8 cellular contexts compared by ENCODE assay signal in the genomic region with DNA sequence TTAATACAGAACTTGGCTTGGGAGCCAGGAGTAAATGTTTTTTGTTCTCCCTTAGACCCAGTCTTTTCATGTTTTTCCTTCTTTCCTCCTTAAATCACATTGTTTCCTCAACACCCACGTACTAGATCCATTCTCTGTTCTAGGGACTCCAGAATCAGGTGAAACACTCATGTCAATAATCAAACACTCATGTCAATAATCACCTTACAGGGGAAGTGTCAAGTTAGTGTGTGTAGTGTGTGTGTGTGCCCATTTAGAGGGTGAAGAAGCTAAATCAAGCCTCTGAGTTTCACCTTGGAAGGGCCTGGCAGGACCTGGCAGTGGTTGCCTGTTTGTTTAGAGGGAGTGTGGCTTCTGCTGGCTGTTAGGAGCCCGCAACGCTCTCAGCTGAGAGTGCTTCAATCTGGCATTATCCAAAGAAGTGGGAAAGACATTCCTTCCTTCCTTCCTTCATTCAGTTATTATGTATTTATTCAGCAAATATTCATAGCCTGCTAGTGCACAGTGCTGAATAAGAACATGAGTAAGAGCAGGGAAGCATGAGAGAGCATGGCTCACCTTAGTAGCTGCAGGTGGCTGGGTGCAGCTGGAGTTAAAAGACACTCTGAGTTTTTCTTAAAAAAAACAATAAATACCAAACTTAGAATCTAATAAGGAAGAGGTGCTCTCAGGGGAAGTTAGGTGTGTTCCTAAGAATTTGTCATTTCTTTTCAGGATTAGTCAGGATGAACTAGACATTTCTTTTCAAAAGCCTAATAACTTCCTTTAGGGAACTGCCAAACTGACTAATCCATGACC. TPM values are rescaled to one million over a fixed set of nuclear protein-coding genes. Genes with fewer than 3 reads are reported as not detected.
DNase-seq lines count a peak whose midpoint lies in the region; ATAC-seq and TF ChIP-seq lines count a peak whose summit lies in the region.

No MANE protein-coding gene starts in this region.

- peak overlapping the region; percentile 99 for H3K4me3 Mint-ChIP-seq in WTC11

- peak overlapping the region; percentile 99 for H3K27ac Mint-ChIP-seq in WTC11

- WGBS in spleen, 5 donors, result 73 to 88% (median 79%) methylated on average over 3 of the region's 3 CpGs

- CTCF ChIA-PET in WTC11 (lab: Charles Lee), result interaction anchor here (1.0 to 1.2 kb wide), 3 partner anchors 27 to 96 kb away, joined by 3 to 7 read pairs (median 6); a partner anchor contains a TSS

- H3K36me3 ChIP-seq in right atrium auricular region, result peaks cover 29% of the 10 kb centered on the region
- H3K36me3 ChIP-seq in spleen, result peaks cover 0 to 16% (median 0%) of the 10 kb centered on the region in 6 donors

- TF ChIP-seq CTCF in AG09309 (IDR thresholded peaks at IDR 0.05; ENCODE audit: control insufficient read depth, insufficient read depth, low read depth, low read length, missing control alignments) (no peak), HFF-Myc (IDR thresholded peaks at IDR 0.05; ENCODE audit: low read depth, low read length, missing control alignments) (no peak), WTC11 (IDR thresholded peaks at IDR 0.05) (no peak), right atrium auricular region (IDR thresholded peaks at IDR 0.05) (no peak), spleen (IDR thresholded peaks at IDR 0.05 in 8 of 11, conservative IDR thresholded peaks at IDR 0.05 in 3 of 11) (no peak)

- no peaks in the 10 kb centered on the region; the same call in 1 of the 2 replicates for H3K27me3 Mint-ChIP-seq in WTC11 (ENCODE audit: low read depth)

- H3K9me3 Mint-ChIP-seq in WTC11, result peaks cover 7% of the 10 kb centered on the region; the same call in 1 of the 2 replicates

- H3K4me1 ChIP-seq in right atrium auricular region, result peaks cover 0 to 27% of the 10 kb centered on the region in 2 donors
- peaks cover 24 to 46% (median 39%) of the 10 kb centered on the region in 6 donors for H3K4me1 ChIP-seq in spleen

- H3K4me3 ChIP-seq in AG09309 (ENCODE audit: control insufficient read depth, low read depth, low read length), result peak overlapping the region; percentile 80; the same call in 1 of the 2 replicates
- peak overlapping the region; percentile 68 for H3K4me3 ChIP-seq in HFF-Myc (replicated peaks; ENCODE audit: low read depth, low read length)
- H3K4me3 ChIP-seq in right atrium auricular region, result peak overlapping the region in 1 of 2 donors; percentile 69
- peak overlapping the region in 2 of 8 donors; percentile 81 to 97 for H3K4me3 ChIP-seq in spleen

- ATAC-seq in WTC11, result no peak
- no peak for ATAC-seq in HG03175 (IDR thresholded peaks at IDR 0.05; ENCODE audit: unreplicated experiment)

- DNase-seq in AG09309 (ENCODE audit: low read depth), result no peak
- no peak for DNase-seq in HFF-Myc (ENCODE audit: extremely low read depth, low read depth)
- DNase-seq in WTC11 (ENCODE audit: low spot score), result no peak
- DNase-seq in right atrium auricular region (ENCODE audit: low spot score), result no peak
- no peak for DNase-seq in spleen
- DNase-seq in epidermal melanocyte (ENCODE audit: insufficient read length, low spot score), result no peak
- no peak for DNase-seq in AG20443 (ENCODE audit: low spot score)

- intact Hi-C loops in spleen (cut with DNase I; ENCODE audit: low total_unique reads), result loop anchor here (10.0 kb wide), 1 partner anchor 71 kb away; a partner anchor contains a TSS

- no peak for TF ChIP-seq POLR2A in spleen (IDR thresholded peaks at IDR 0.05)

- H3K27ac ChIP-seq in right atrium auricular region (peak overlapping the region; percentile 92 to 95), spleen (peak overlapping the region; percentile 67 to 99 (median 96))

- H3K27me3 ChIP-seq in right atrium auricular region (no peaks in the 10 kb centered on the region), spleen (replicated peaks in 1 of 7) (no peaks in the 10 kb centered on the region)

- POLR2A ChIA-PET in WTC11 (lab: Charles Lee), result interaction anchor here (1.5 to 3.8 kb wide), 4 partner anchors 8 to 148 kb away, joined by 3 to 34 read pairs (median 10); a partner anchor contains a TSS

- H3K9me3 ChIP-seq in right atrium auricular region (no peaks in the 10 kb centered on the region), spleen (no peaks in the 10 kb centered on the region)

- peaks cover 3% of the 10 kb centered on the region; the same call in 1 of the 2 replicates for H3K36me3 Mint-ChIP-seq in WTC11

- H3K4me1 Mint-ChIP-seq in WTC11, result peaks cover 28% of the 10 kb centered on the region

TF ChIP-seq in WTC11, 78 proteins besides CTCF, POLR2A, EP300 and RAD21:
- TF ChIP-seq, protein P1, sequence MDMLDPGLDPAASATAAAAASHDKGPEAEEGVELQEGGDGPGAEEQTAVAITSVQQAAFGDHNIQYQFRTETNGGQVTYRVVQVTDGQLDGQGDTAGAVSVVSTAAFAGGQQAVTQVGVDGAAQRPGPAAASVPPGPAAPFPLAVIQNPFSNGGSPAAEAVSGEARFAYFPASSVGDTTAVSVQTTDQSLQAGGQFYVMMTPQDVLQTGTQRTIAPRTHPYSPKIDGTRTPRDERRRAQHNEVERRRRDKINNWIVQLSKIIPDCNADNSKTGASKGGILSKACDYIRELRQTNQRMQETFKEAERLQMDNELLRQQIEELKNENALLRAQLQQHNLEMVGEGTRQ (CRISPR knock-in tag; IDR thresholded peaks at IDR 0.05), result no peak
- TF ChIP-seq, protein P2, sequence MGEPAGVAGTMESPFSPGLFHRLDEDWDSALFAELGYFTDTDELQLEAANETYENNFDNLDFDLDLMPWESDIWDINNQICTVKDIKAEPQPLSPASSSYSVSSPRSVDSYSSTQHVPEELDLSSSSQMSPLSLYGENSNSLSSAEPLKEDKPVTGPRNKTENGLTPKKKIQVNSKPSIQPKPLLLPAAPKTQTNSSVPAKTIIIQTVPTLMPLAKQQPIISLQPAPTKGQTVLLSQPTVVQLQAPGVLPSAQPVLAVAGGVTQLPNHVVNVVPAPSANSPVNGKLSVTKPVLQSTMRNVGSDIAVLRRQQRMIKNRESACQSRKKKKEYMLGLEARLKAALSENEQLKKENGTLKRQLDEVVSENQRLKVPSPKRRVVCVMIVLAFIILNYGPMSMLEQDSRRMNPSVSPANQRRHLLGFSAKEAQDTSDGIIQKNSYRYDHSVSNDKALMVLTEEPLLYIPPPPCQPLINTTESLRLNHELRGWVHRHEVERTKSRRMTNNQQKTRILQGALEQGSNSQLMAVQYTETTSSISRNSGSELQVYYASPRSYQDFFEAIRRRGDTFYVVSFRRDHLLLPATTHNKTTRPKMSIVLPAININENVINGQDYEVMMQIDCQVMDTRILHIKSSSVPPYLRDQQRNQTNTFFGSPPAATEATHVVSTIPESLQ (CRISPR knock-in tag; IDR thresholded peaks at IDR 0.05), result no peak
- TF ChIP-seq, protein P3, sequence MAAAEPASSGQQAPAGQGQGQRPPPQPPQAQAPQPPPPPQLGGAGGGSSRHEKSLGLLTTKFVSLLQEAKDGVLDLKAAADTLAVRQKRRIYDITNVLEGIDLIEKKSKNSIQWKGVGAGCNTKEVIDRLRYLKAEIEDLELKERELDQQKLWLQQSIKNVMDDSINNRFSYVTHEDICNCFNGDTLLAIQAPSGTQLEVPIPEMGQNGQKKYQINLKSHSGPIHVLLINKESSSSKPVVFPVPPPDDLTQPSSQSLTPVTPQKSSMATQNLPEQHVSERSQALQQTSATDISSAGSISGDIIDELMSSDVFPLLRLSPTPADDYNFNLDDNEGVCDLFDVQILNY (CRISPR knock-in tag; IDR thresholded peaks at IDR 0.05), result no peak

RNA-seq across cellular contexts. Expression of a gene that starts 17.6 kb away (rescaled TPM):
- total RNA-seq in WTC11 (2021) (2.0 to 3.2 TPM (median 2.5 TPM) in 3 replicates), right atrium auricular region (1 to 10 TPM; 2.9 to 3.3 TPM), spleen (10 to 100 TPM in 2 of 7 donors, 1 to 10 TPM in 5; 4.4 to 20.8 (median 7.4) TPM)
- 1 to 10 TPM; 2.4 to 4.2 (median 3.5) TPM for polyA plus RNA-seq in spleen
